ENCODE assay signal across 13 cellular contexts in genomic region chr10:78471723-78472541, GRCh38.
DNase-seq lines count a peak whose midpoint lies in the region; ATAC-seq and TF ChIP-seq lines count a peak whose summit lies in the region.
"Had no signal": no experiment of that assay in that cellular context is flagged by ENCODE, and none has a peak within 500 bp of the region (broad histone marks: within the 10 kb centered on the region; RNA-seq: fewer than 3 reads in every experiment).

No MANE protein-coding gene starts in this region.

- no peaks in the 10 kb centered on the region for H3K9me3 ChIP-seq in BE2C
- no peaks in the 10 kb centered on the region for H3K9me3 ChIP-seq in SK-N-SH
- no peaks in the 10 kb centered on the region for H3K9me3 ChIP-seq in hepatocyte (ENCODE audit: low read depth)
- no peaks in the 10 kb centered on the region for H3K9me3 ChIP-seq in osteoblast (ENCODE audit: low read depth, low read length)
- H3K9me3 ChIP-seq in CD8-positive, alpha-beta memory T cell (ENCODE audit: low read length), result no peaks in the 10 kb centered on the region

- CTCF ChIA-PET in SK-N-SH (lab: Yijun Ruan, JAX), result interaction anchor here (0.6 to 2.4 kb wide), 22 partner anchors 9 to 723 kb away, joined by 3 to 15 read pairs (median 4); no protein-coding TSS in a partner anchor
- CTCF ChIA-PET in CD8-positive, alpha-beta memory T cell (lab: Charles Lee), result no interaction called here

- H3K4me1 Mint-ChIP-seq in CD8-positive, alpha-beta memory T cell, result no peaks in the 10 kb centered on the region
- H3K4me1 Mint-ChIP-seq: CD4-positive, alpha-beta memory T cell had no signal

- H3K27me3 ChIP-seq in BE2C, result no peaks in the 10 kb centered on the region
- no peaks in the 10 kb centered on the region for H3K27me3 ChIP-seq in SK-N-SH (ENCODE audit: insufficient read depth)
- no peaks in the 10 kb centered on the region for H3K27me3 ChIP-seq in hepatocyte
- H3K27me3 ChIP-seq in osteoblast (ENCODE audit: insufficient read depth, low read length), result peaks cover 5% of the 10 kb centered on the region
- H3K27me3 ChIP-seq in CD8-positive, alpha-beta memory T cell (ENCODE audit: insufficient read depth, low read length, poor library complexity, severe bottlenecking), result no peaks in the 10 kb centered on the region

- H3K9me3 Mint-ChIP-seq in CD8-positive, alpha-beta memory T cell, result peaks cover 0 to 4% (median 0%) of the 10 kb centered on the region in 5 donors

- H3K4me2 ChIP-seq in SK-N-SH (no peak overlapping the region), hepatocyte (peak overlapping the region; percentile 24), osteoblast (ENCODE audit: insufficient read depth, low read length) (no peak overlapping the region)
- H3K4me2 ChIP-seq: KMS-11 had no signal

- H3K27me3 Mint-ChIP-seq in CD8-positive, alpha-beta memory T cell, result peaks cover 1 to 10% of the 10 kb centered on the region in 2 donors

- H3K4me1 ChIP-seq in BE2C (peaks cover 27% of the 10 kb centered on the region), SK-N-SH (ENCODE audit: control insufficient read depth in 1 of 2, insufficient read depth in 2 of 2, low read depth in 1 of 2, low read length in 1 of 2) (peaks cover 0 to 62% of the 10 kb centered on the region in 2 experiments; a peak in 2 of 4 replicates), hepatocyte (ENCODE audit: insufficient read depth) (peaks cover 22% of the 10 kb centered on the region), osteoblast (ENCODE audit: insufficient read depth, low read length) (no peaks in the 10 kb centered on the region)
- no peaks in the 10 kb centered on the region for H3K4me1 ChIP-seq in CD8-positive, alpha-beta memory T cell (ENCODE audit: insufficient read depth, low read length)

- H3K36me3 ChIP-seq in BE2C (no peaks in the 10 kb centered on the region), SK-N-SH (replicated peaks in 1 of 2; ENCODE audit: control insufficient read depth in 1 of 2, insufficient read depth in 2 of 2, low read length in 1 of 2) (no peaks in the 10 kb centered on the region), hepatocyte (replicated peaks; ENCODE audit: insufficient read depth, low read depth) (no peaks in the 10 kb centered on the region), osteoblast (ENCODE audit: insufficient read depth, low read length) (no peaks in the 10 kb centered on the region)
- no peaks in the 10 kb centered on the region for H3K36me3 ChIP-seq in CD8-positive, alpha-beta memory T cell (ENCODE audit: insufficient read depth, low read length)

- H4K20me1 ChIP-seq in SK-N-SH (ENCODE audit: insufficient read depth), result no peaks in the 10 kb centered on the region
- H4K20me1 ChIP-seq in hepatocyte (ENCODE audit: insufficient read depth, poor library complexity, severe bottlenecking), result no peaks in the 10 kb centered on the region
- H4K20me1 ChIP-seq in osteoblast (ENCODE audit: insufficient read depth, low read length), result no peaks in the 10 kb centered on the region

- H3K4me3 ChIP-seq in BE2C (ENCODE audit: low read depth, low read length), result no peak overlapping the region
- no peak overlapping the region for H3K4me3 ChIP-seq in SK-N-SH (ENCODE audit: low read depth in 2 of 2, low read length in 1 of 2)
- H3K4me3 ChIP-seq in hepatocyte, result no peak overlapping the region
- no peak overlapping the region for H3K4me3 ChIP-seq in osteoblast (ENCODE audit: insufficient read depth, low read length)
- no peak overlapping the region for H3K4me3 ChIP-seq in CD8-positive, alpha-beta memory T cell (ENCODE audit: low read length)

- no peak overlapping the region for H3K4me3 Mint-ChIP-seq in CD8-positive, alpha-beta memory T cell
- H3K4me3 Mint-ChIP-seq: CD4-positive, alpha-beta memory T cell had no signal

- H3K27ac Mint-ChIP-seq in CD8-positive, alpha-beta memory T cell, result no peak overlapping the region
- H3K27ac Mint-ChIP-seq: CD4-positive, alpha-beta memory T cell had no signal

- H3K79me2 ChIP-seq in SK-N-SH (ENCODE audit: insufficient read depth) (no peaks in the 10 kb centered on the region), hepatocyte (no peaks in the 10 kb centered on the region), osteoblast (ENCODE audit: insufficient read depth, low read length) (no peaks in the 10 kb centered on the region)

- ATAC-seq in activated CD4-positive, CD25-positive, alpha-beta regulatory T cell treated with anti-CD3 and anti-CD28 coated beads, Interleukin-2, amount 50 U/mL, for 24 hours, result no peak
- no peak for ATAC-seq in HG03521 (IDR thresholded peaks at IDR 0.05; ENCODE audit: unreplicated experiment)

- H3K9ac ChIP-seq in SK-N-SH, result no peak overlapping the region
- H3K9ac ChIP-seq: KMS-11 had no signal

- DNase-seq in BE2C (peak; percentile 82), SK-N-SH (peak; percentile 85), hepatocyte (ENCODE audit: low spot score) (peak; percentile 50), osteoblast (ENCODE audit: insufficient read length, low spot score, missing footprints) (peak; percentile 63), HCEC 1CT (no peak)
- DNase-seq in CD8-positive, alpha-beta memory T cell, result no peak
- DNase-seq: ACHN; activated gamma-delta T cell; CD4-positive, alpha-beta memory T cell; DND-41 had no signal

- H3F3A ChIP-seq in SK-N-SH (replicated peaks; ENCODE audit: insufficient read depth), result no peaks in the 10 kb centered on the region

- H3K36me3 Mint-ChIP-seq in CD8-positive, alpha-beta memory T cell, result no peaks in the 10 kb centered on the region
- H3K36me3 Mint-ChIP-seq: CD4-positive, alpha-beta memory T cell had no signal

- H3K27ac ChIP-seq in SK-N-SH (ENCODE audit: low read depth in 2 of 2, low read length in 1 of 2), result peak overlapping the region in 1 of 2 experiments; percentile 100; a peak in 3 of 4 replicates
- H3K27ac ChIP-seq in hepatocyte, result peak overlapping the region; percentile 82
- H3K27ac ChIP-seq in osteoblast (ENCODE audit: low read depth, low read length), result no peak overlapping the region
- H3K27ac ChIP-seq in CD8-positive, alpha-beta memory T cell (ENCODE audit: low read depth, low read length), result no peak overlapping the region
- H3K27ac ChIP-seq: KMS-11 had no signal

- H3K9me2 ChIP-seq in SK-N-SH (no peaks in the 10 kb centered on the region), hepatocyte (replicated peaks; ENCODE audit: insufficient read depth) (no peaks in the 10 kb centered on the region)

- TF ChIP-seq RAD21 in SK-N-SH (IDR thresholded peaks at IDR 0.05; ENCODE audit: low read length), result peak; percentile 34

- TF ChIP-seq CTCF in BE2C (IDR thresholded peaks at IDR 0.05; ENCODE audit: low read depth, low read length) (no peak), SK-N-SH (IDR thresholded peaks at IDR 0.05) (no peak), hepatocyte (IDR thresholded peaks at IDR 0.05; ENCODE audit: poor library complexity) (no peak), osteoblast (IDR thresholded peaks at IDR 0.05; ENCODE audit: extremely low read depth, low read depth, low read length) (no peak)

- 54% methylated on average over 9 of the region's 11 CpGs for WGBS in SK-N-SH (ENCODE audit: low lambda C conversion rate)
- WGBS in hepatocyte (ENCODE audit: low lambda C conversion rate, missing lambda C conversion rate), result 45% methylated on average over 11 of the region's 11 CpGs

- POLR2A ChIA-PET in SK-N-SH (lab: Yijun Ruan, JAX), result interaction anchor here (0.7 to 2.9 kb wide), 17 partner anchors 20 to 660 kb away, joined by 3 to 25 read pairs (median 3); no protein-coding TSS in a partner anchor
- POLR2A ChIA-PET in CD8-positive, alpha-beta memory T cell (lab: Charles Lee), result no interaction called here

- TF ChIP-seq EP300 in SK-N-SH (IDR thresholded peaks at IDR 0.05; ENCODE audit: borderline replicate concordance in 1 of 2, low read depth in 1 of 2, low read length in 1 of 2), result peak; percentile 4 to 97; a peak in 2 of 4 replicates

- H2AFZ ChIP-seq in SK-N-SH (ENCODE audit: low read depth), result no peak overlapping the region
- no peak overlapping the region for H2AFZ ChIP-seq in hepatocyte
- H2AFZ ChIP-seq in osteoblast (ENCODE audit: low read length), result no peak overlapping the region

TF ChIP-seq in SK-N-SH, 30 proteins besides CTCF, POLR2A, EP300 and RAD21 (continues in another document):
- no peak for TF ChIP-seq JUND (IDR thresholded peaks at IDR 0.05)
- peak; percentile 99 for TF ChIP-seq FOXJ3 (CRISPR knock-in tag; IDR thresholded peaks at IDR 0.05)
- TF ChIP-seq FOXM1 (IDR thresholded peaks at IDR 0.05; ENCODE audit: low read depth), result no peak
- TF ChIP-seq YY1 (IDR thresholded peaks at IDR 0.05; ENCODE audit: low read depth), result no peak
- TF ChIP-seq NRF1 (IDR thresholded peaks at IDR 0.05; ENCODE audit: low read depth, low read length), result no peak
- no peak for TF ChIP-seq RXRA (IDR thresholded peaks at IDR 0.05; ENCODE audit: borderline replicate concordance, low read depth)
- TF ChIP-seq MXI1 (IDR thresholded peaks at IDR 0.05; ENCODE audit: low read depth, low read length), result no peak; the same call in 1 of the 2 replicates
- peak; percentile 90 for TF ChIP-seq RCOR1 (IDR thresholded peaks at IDR 0.05; ENCODE audit: low read length)
- no peak for TF ChIP-seq IRF3 (IDR thresholded peaks at IDR 0.05; ENCODE audit: low read depth, low read length)
- peak; percentile 58 for TF ChIP-seq CHD2 (IDR thresholded peaks at IDR 0.05; ENCODE audit: low read length, partially characterized antibody)
- 0 out of 2 replicates have a peak, but pooled peaks have one; percentile 5 for TF ChIP-seq PBX3 (IDR thresholded peaks at IDR 0.05)
- TF ChIP-seq EZH2phosphoT487 (IDR thresholded peaks at IDR 0.05; ENCODE audit: borderline replicate concordance, low read depth), result no peak
- no peak for TF ChIP-seq TEAD4 (IDR thresholded peaks at IDR 0.05; ENCODE audit: borderline replicate concordance, insufficient read depth)
- no peak for TF ChIP-seq MEF2A (IDR thresholded peaks at IDR 0.05; ENCODE audit: borderline replicate concordance, low read depth)
- peak; percentile 63 for TF ChIP-seq TCF12 (IDR thresholded peaks at IDR 0.05)

Comparison
In these comparisons a context has a peak if more than half of its experiments do, and no peak if none do; other contexts are left out.
1. DNase-seq: peak in BE2C (single experiment), SK-N-SH (single experiment), hepatocyte (single experiment) and osteoblast (single experiment); none in HCEC 1CT (single experiment) and CD8-positive, alpha-beta memory T cell (0 of 5).